In genomic region chr15:85563731-85564130, GRCh38 we compare ENCODE assay signal across 1 cellular context.
TF ChIP-seq lines count a peak whose summit lies in the region.

No MANE protein-coding gene starts in this region.

TF ChIP-seq in HepG2, 621 proteins besides CTCF, POLR2A, EP300 and RAD21 (continued from another document):
- no peak for TF ChIP-seq TEF (CRISPR knock-in tag; IDR thresholded peaks at IDR 0.05)
- TF ChIP-seq ZC3H4 (CRISPR knock-in tag; IDR thresholded peaks at IDR 0.05; ENCODE audit: borderline replicate concordance), result no peak
